In the genomic region with DNA sequence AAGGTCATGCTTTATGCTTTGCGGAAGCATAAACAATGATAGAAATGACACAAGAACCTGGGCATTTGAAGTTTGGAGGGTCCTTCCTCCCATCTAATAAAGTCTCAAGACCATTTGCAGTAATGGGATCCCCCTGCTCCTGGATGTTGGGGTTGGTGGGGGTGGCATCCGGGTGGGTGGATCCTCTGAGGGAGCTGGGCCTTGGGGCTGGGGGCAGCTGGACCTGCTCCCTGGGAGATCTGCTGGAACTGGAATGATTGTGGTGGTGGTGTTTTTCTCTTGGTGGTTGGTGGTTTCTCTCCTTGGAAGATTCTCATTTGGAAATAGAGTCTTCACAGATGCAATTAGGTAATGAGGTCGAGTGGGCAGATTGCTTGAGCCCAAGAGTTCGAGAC, we compare ENCODE assay signal across 18 cellular contexts. TPM values are rescaled to one million over a fixed set of nuclear protein-coding genes. Genes with fewer than 3 reads are reported as not detected.
DNase-seq lines count a peak whose midpoint lies in the region; ATAC-seq, FAIRE-seq and TF ChIP-seq lines count a peak whose summit lies in the region.
"Had no signal": no experiment of that assay in that cellular context is flagged by ENCODE, and none has a peak within 500 bp of the region (broad histone marks: within the 10 kb centered on the region; RNA-seq: fewer than 3 reads in every experiment).

No MANE protein-coding gene starts in this region.

- no peak for TF ChIP-seq EP300 in stomach (IDR thresholded peaks at IDR 0.05)

- H3K27me3 Mint-ChIP-seq in activated naive CD4-positive, alpha-beta T cell treated with anti-CD3 and anti-CD28 coated beads, Interleukin-2, amount 10 ng/mL, durations not matched to agents 7 days and 5 days = peaks cover 4% of the 10 kb centered on the region
- H3K27me3 Mint-ChIP-seq in WTC11 (ENCODE audit: low read depth) (no peaks in the 10 kb centered on the region; the same call in 1 of the 2 replicates), endodermal cell (ENCODE audit: insufficient read depth) (no peaks in the 10 kb centered on the region)

- H3K4me1 ChIP-seq in stomach (peaks cover 30 to 53% (median 46%) of the 10 kb centered on the region in 4 donors), endodermal cell (ENCODE audit: control insufficient read depth, insufficient read depth, low read length) (no peaks in the 10 kb centered on the region)

- peaks cover 0 to 4% (median 0%) of the 10 kb centered on the region in 4 donors for H3K36me3 ChIP-seq in stomach
- peaks cover 3% of the 10 kb centered on the region for H3K36me3 ChIP-seq in endodermal cell (ENCODE audit: control insufficient read depth, insufficient read depth, low read length)

- H3K27ac ChIP-seq in stomach (no peak overlapping the region), endodermal cell (ENCODE audit: low read depth, low read length) (no peak overlapping the region)
- H3K27ac ChIP-seq: tibial nerve had no signal

- CTCF ChIA-PET in activated naive CD4-positive, alpha-beta T cell treated with anti-CD3 and anti-CD28 coated beads, Interleukin-2, amount 10 ng/mL, durations not matched to agents 7 days and 5 days (lab: Charles Lee) = interaction anchor here (0.9 kb wide), 1 partner anchor 97 kb away, joined by 3 read pairs; no protein-coding TSS in a partner anchor
- CTCF ChIA-PET in WTC11 (lab: Charles Lee) = interaction anchor here (1.6 to 3.1 kb wide), 4 partner anchors 13 to 64 kb away, joined by 4 to 11 read pairs (median 6); no protein-coding TSS in a partner anchor

- 84 to 92% (median 91%) methylated on average over 4 of the region's 4 CpGs for WGBS in stomach, 5 donors
- WGBS in endodermal cell (ENCODE audit: insufficient coverage in 1 of 2, insufficient read length in 1 of 2), 2 experiments = 83 to 91% methylated on average over 1 to 4 of the region's 4 CpGs

- H3K9ac ChIP-seq in endodermal cell (ENCODE audit: extremely low read depth, low read length, poor library complexity, severe bottlenecking) = no peak overlapping the region

- POLR2A ChIA-PET in WTC11 (lab: Charles Lee) = interaction anchor here (1.5 kb wide), 1 partner anchor 9 kb away, joined by 4 read pairs; no protein-coding TSS in a partner anchor

- H3K9me3 ChIP-seq in stomach (no peaks in the 10 kb centered on the region), endodermal cell (ENCODE audit: control insufficient read depth, low read length) (no peaks in the 10 kb centered on the region)
- H3K9me3 ChIP-seq: tibial nerve had no signal

- H3K9me3 Mint-ChIP-seq in activated naive CD4-positive, alpha-beta T cell treated with anti-CD3 and anti-CD28 coated beads, Interleukin-2, amount 10 ng/mL, durations not matched to agents 7 days and 5 days = no peaks in the 10 kb centered on the region
- no peaks in the 10 kb centered on the region for H3K9me3 Mint-ChIP-seq in activated naive CD4-positive, alpha-beta T cell treated with anti-CD3 and anti-CD28 coated beads, Interleukin-2, amount 50 U/mL, for 72 hours
- no peaks in the 10 kb centered on the region for H3K9me3 Mint-ChIP-seq in WTC11
- H3K9me3 Mint-ChIP-seq in endodermal cell = no peaks in the 10 kb centered on the region

- H3K4me3 ChIP-seq in stomach (no peak overlapping the region), endodermal cell (ENCODE audit: low read length) (no peak overlapping the region)
- H3K4me3 ChIP-seq: tibial nerve had no signal

- TF ChIP-seq CTCF in WTC11 (IDR thresholded peaks at IDR 0.05) (no peak), stomach (IDR thresholded peaks at IDR 0.05) (no peak), endodermal cell (conservative IDR thresholded peaks at IDR 0.05) (no peak)

- DNase-seq in activated naive CD4-positive, alpha-beta T cell treated with anti-CD3 and anti-CD28 coated beads, Interleukin-2, amount 10 ng/mL, durations not matched to agents 7 days and 5 days = no peak
- DNase-seq in activated naive CD4-positive, alpha-beta T cell treated with anti-CD3 and anti-CD28 coated beads, Interleukin-2, amount 50 U/mL, for 72 hours (ENCODE audit: low spot score in 2 of 2) = no peak
- DNase-seq in WTC11 (ENCODE audit: low spot score) (no peak), islet precursor cell (peak; percentile 24), stomach (peak; percentile 8), GM19239 (ENCODE audit: insufficient read length, low spot score) (no peak), DMS 273 treated with DMSO at 0.1 percent for 48 hours (lab: John Stamatoyannopoulos, UW) (no peak), endodermal cell (no peak)
- DNase-seq: activated gamma-delta T cell treated with Interleukin-2 at 50 U/mL for 16 hours; COR-L47; NCI-H2081; NK-92 treated with Interleukin-12 subunit alpha and Interleukin-12 subunit beta, amount 100 ng/mL, for 24 hours; occipital lobe; RPMI8226 had no signal

- H3K36me3 Mint-ChIP-seq in activated naive CD4-positive, alpha-beta T cell treated with anti-CD3 and anti-CD28 coated beads, Interleukin-2, amount 10 ng/mL, durations not matched to agents 7 days and 5 days = peaks cover 22% of the 10 kb centered on the region
- peaks cover 18 to 26% of the 10 kb centered on the region in 2 donors for H3K36me3 Mint-ChIP-seq in activated naive CD4-positive, alpha-beta T cell treated with anti-CD3 and anti-CD28 coated beads, Interleukin-2, amount 50 U/mL, for 72 hours
- H3K36me3 Mint-ChIP-seq in WTC11 (no peaks in the 10 kb centered on the region; the same call in 1 of the 2 replicates), endodermal cell (ENCODE audit: low read depth) (no peaks in the 10 kb centered on the region)

- intact Hi-C loops in stomach (cut with DNase I; ENCODE audit: low total_unique reads) = no loop called here

- H3K27me3 ChIP-seq in stomach (no peaks in the 10 kb centered on the region), endodermal cell (ENCODE audit: control insufficient read depth, insufficient read depth, low read length, poor library complexity, severe bottlenecking) (no peaks in the 10 kb centered on the region)
- H3K27me3 ChIP-seq: tibial nerve had no signal

- peaks cover 17% of the 10 kb centered on the region for H3K4me1 Mint-ChIP-seq in activated naive CD4-positive, alpha-beta T cell treated with anti-CD3 and anti-CD28 coated beads, Interleukin-2, amount 10 ng/mL, durations not matched to agents 7 days and 5 days
- H3K4me1 Mint-ChIP-seq in WTC11 = peaks cover 19% of the 10 kb centered on the region
- H3K4me1 Mint-ChIP-seq in endodermal cell = peaks cover 10% of the 10 kb centered on the region

- TF ChIP-seq POLR2A in stomach (IDR thresholded peaks at IDR 0.05) = no peak

- no peak for ATAC-seq in activated naive CD4-positive, alpha-beta T cell treated with anti-CD3 and anti-CD28 coated beads, Interleukin-2, amount 50 U/mL, for 72 hours
- no peak for ATAC-seq in WTC11
- ATAC-seq: left lobe of liver, right cardiac atrium had no signal

- FAIRE-seq in GM19239 (lab: Jason Lieb, UNC) = no peak
- FAIRE-seq: HTR-8/SVneo had no signal

- no peak overlapping the region for H3K27ac Mint-ChIP-seq in activated naive CD4-positive, alpha-beta T cell treated with anti-CD3 and anti-CD28 coated beads, Interleukin-2, amount 10 ng/mL, durations not matched to agents 7 days and 5 days
- H3K27ac Mint-ChIP-seq in activated naive CD4-positive, alpha-beta T cell treated with anti-CD3 and anti-CD28 coated beads, Interleukin-2, amount 50 U/mL, for 72 hours = peak overlapping the region in 1 of 2 donors; percentile 83
- H3K27ac Mint-ChIP-seq in WTC11 (no peak overlapping the region), endodermal cell (no peak overlapping the region)

- H3K4me3 Mint-ChIP-seq in activated naive CD4-positive, alpha-beta T cell treated with anti-CD3 and anti-CD28 coated beads, Interleukin-2, amount 10 ng/mL, durations not matched to agents 7 days and 5 days = peak overlapping the region; percentile 57
- H3K4me3 Mint-ChIP-seq in WTC11 (0 out of 2 replicates have a peak overlapping the region, but pooled peaks have one; percentile 17), endodermal cell (no peak overlapping the region)

TF ChIP-seq in WTC11, 78 proteins besides CTCF, POLR2A, EP300 and RAD21 (continues in another document):
- TF ChIP-seq FOXJ3 (CRISPR knock-in tag; IDR thresholded peaks at IDR 0.05; ENCODE audit: borderline replicate concordance) (no peak), EMX1 (CRISPR knock-in tag; IDR thresholded peaks at IDR 0.05) (no peak)
- TF ChIP-seq, protein P1, sequence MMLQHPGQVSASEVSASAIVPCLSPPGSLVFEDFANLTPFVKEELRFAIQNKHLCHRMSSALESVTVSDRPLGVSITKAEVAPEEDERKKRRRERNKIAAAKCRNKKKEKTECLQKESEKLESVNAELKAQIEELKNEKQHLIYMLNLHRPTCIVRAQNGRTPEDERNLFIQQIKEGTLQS (CRISPR knock-in tag; conservative IDR thresholded peaks at IDR 0.05) = no peak
- TF ChIP-seq, protein P2, sequence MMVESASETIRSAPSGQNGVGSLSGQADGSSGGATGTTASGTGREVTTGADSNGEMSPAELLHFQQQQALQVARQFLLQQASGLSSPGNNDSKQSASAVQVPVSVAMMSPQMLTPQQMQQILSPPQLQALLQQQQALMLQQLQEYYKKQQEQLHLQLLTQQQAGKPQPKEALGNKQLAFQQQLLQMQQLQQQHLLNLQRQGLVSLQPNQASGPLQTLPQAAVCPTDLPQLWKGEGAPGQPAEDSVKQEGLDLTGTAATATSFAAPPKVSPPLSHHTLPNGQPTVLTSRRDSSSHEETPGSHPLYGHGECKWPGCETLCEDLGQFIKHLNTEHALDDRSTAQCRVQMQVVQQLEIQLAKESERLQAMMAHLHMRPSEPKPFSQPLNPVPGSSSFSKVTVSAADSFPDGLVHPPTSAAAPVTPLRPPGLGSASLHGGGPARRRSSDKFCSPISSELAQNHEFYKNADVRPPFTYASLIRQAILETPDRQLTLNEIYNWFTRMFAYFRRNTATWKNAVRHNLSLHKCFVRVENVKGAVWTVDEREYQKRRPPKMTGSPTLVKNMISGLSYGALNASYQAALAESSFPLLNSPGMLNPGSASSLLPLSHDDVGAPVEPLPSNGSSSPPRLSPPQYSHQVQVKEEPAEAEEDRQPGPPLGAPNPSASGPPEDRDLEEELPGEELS (CRISPR knock-in tag; IDR thresholded peaks at IDR 0.05) = no peak
- TF ChIP-seq, protein P3, sequence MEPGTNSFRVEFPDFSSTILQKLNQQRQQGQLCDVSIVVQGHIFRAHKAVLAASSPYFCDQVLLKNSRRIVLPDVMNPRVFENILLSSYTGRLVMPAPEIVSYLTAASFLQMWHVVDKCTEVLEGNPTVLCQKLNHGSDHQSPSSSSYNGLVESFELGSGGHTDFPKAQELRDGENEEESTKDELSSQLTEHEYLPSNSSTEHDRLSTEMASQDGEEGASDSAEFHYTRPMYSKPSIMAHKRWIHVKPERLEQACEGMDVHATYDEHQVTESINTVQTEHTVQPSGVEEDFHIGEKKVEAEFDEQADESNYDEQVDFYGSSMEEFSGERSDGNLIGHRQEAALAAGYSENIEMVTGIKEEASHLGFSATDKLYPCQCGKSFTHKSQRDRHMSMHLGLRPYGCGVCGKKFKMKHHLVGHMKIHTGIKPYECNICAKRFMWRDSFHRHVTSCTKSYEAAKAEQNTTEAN (CRISPR knock-in tag; IDR thresholded peaks at IDR 0.05) = no peak

RNA-seq across cellular contexts. Expression of a gene that starts 2.2 kb away (rescaled TPM):
- 100 to 1,000 TPM; 287 to 318 TPM for total RNA-seq in activated naive CD4-positive, alpha-beta T cell treated with anti-CD3 and anti-CD28 coated beads, Interleukin-2, amount 50 U/mL, for 72 hours
- total RNA-seq in WTC11 (2021) (160 to 189 TPM (median 181 TPM) in 3 replicates), stomach (100 to 1,000 TPM in 4 of 5 donors, 10 to 100 TPM in 1; 80.5 to 438 (median 181) TPM), endodermal cell (100 to 1,000 TPM; 198 to 206 TPM)
- 10 to 100 TPM; 61.3 to 82.7 (median 77.5) TPM for polyA plus RNA-seq in stomach
- polyA plus RNA-seq in endodermal cell (2013, experiment 1 of 2) = 171 TPM
- polyA plus RNA-seq in endodermal cell (2013, experiment 2 of 2) = 165 TPM

Comparison
In these comparisons a context has a peak if more than half of its experiments do, and no peak if none do; other contexts are left out.
1. DNase-seq: peak in islet precursor cell (single experiment) and stomach (single experiment); none in activated naive CD4-positive, alpha-beta T cell treated with anti-CD3 and anti-CD28 coated beads, Interleukin-2, amount 10 ng/mL, durations not matched to agents 7 days and 5 days (single experiment), activated naive CD4-positive, alpha-beta T cell treated with anti-CD3 and anti-CD28 coated beads, Interleukin-2, amount 50 U/mL, for 72 hours (0 of 2), WTC11 (single experiment), GM19239 (single experiment), DMS 273 treated with DMSO at 0.1 percent for 48 hours (single experiment) and endodermal cell (single experiment).